ENCODE assay signal across 22 cellular contexts in genomic region chrX:84876876-84877275, GRCh38.
"Had no signal": no experiment of that assay in that cellular context is flagged by ENCODE, and none has a peak within 500 bp of the region (broad histone marks: within the 10 kb centered on the region; RNA-seq: fewer than 3 reads in every experiment).

No MANE protein-coding gene starts in this region.

- ATAC-seq: esophagus mucosa; heart right ventricle; left lung; naive thymus-derived CD8-positive, alpha-beta T cell; right lobe of liver; stimulated activated naive B cell treated with anti-CD40 and anti-IgM and Interleukin-4, amounts not matched to agents 10 μg/mL and 1 μg/mL and 100 μg/mL, for 72 hours had no signal

- H3K4me1 ChIP-seq: heart right ventricle, left lung, right lobe of liver, vagina had no signal

- H3K36me3 ChIP-seq: heart right ventricle, left lung, ovary, right lobe of liver, vagina had no signal

- H3K27me3 ChIP-seq: heart right ventricle, left lung, ovary, right lobe of liver, vagina had no signal

- H3K4me3 ChIP-seq: heart right ventricle, left lung, ovary, right lobe of liver, vagina had no signal

- H3K27ac ChIP-seq: epithelial cell of prostate, heart right ventricle, left lung, ovary, right lobe of liver, vagina had no signal

- DNase-seq: effector CD8-positive, alpha-beta T cell; endodermal cell; foreskin melanocyte; glutamatergic neuron; heart right ventricle; left lung; mesendoderm; midbrain; naive thymus-derived CD8-positive, alpha-beta T cell; nephron progenitor cell; nucleus accumbens; ovary; right lobe of liver; small intestine; stimulated activated CD4-positive, alpha-beta T cell treated with anti-CD3 and anti-CD28 coated beads, Interleukin-15, amount 100 ng/mL, for 24 hours; stimulated activated CD4-positive, alpha-beta T cell treated with anti-CD3 and anti-CD28 coated beads, Interleukin-2, amount 100 ng/mL, for 48 hours; stimulated activated naive B cell treated with anti-CD40 and anti-IgM and Interleukin-4, amounts not matched to agents 10 μg/mL and 1 μg/mL and 100 μg/mL, for 72 hours; trophoblast cell had no signal

- H3K9me3 ChIP-seq: heart right ventricle, left lung, ovary, right lobe of liver, vagina had no signal

- FAIRE-seq: keratinocyte, small intestine had no signal
